ENCODE assay signal across 27 cellular contexts in the genomic region with DNA sequence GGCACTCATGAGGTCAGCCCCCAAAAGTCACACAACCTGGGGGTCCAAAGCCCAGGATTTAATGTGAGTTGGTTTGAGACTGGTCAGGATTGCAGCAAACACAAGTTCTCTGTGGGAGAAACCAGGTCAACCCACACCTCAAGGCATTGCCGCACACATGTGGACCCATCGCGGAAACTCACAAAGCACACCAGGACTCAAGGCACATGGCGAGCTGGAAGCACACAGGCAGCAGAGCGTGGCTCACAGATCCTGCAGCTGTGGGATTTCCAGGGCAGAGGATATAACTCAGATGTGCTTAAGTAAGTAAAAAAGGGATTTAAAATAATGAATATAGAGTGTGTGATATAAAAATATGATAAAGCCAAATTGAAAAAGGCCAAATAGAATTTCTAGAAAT. TPM values are rescaled to one million over a fixed set of nuclear protein-coding genes. Genes with fewer than 3 reads are reported as not detected.
A peak's percentile ranks its signal among the peaks of the same experiment; 100 is the strongest.
DNase-seq lines count a peak whose midpoint lies in the region; ATAC-seq and TF ChIP-seq lines count a peak whose summit lies in the region.
"Had no signal": no experiment of that assay in that cellular context is flagged by ENCODE, and none has a peak within 500 bp of the region (broad histone marks: within the 10 kb centered on the region; RNA-seq: fewer than 3 reads in every experiment).

No MANE protein-coding gene starts in this region.

- H3K4me1 Mint-ChIP-seq in effector memory CD8-positive, alpha-beta T cell (ENCODE audit: low read depth in 2 of 2), result peaks cover 3 to 4% of the 10 kb centered on the region in 2 donors
- peaks cover 10% of the 10 kb centered on the region for H3K4me1 Mint-ChIP-seq in osteocyte (ENCODE audit: unreplicated experiment)

- no peak overlapping the region for H3K23ac ChIP-seq in IMR-90 (ENCODE audit: low read depth, low read length)

- H2AK5ac ChIP-seq in IMR-90 (ENCODE audit: low read depth, low read length), result 0 out of 2 replicates have a peak overlapping the region, but pooled peaks have one; percentile 61

- TF ChIP-seq CTCF in heart left ventricle (IDR thresholded peaks at IDR 0.05), result no peak
- TF ChIP-seq CTCF in IMR-90 (conservative IDR thresholded peaks at IDR 0.05; ENCODE audit: low read depth, low read length), result no peak
- no peak for TF ChIP-seq CTCF in sigmoid colon (IDR thresholded peaks at IDR 0.05)
- no peak for TF ChIP-seq CTCF in osteocyte (IDR thresholded peaks at IDR 0.05)

- H3K27ac ChIP-seq in heart left ventricle (no peak overlapping the region), IMR-90 (ENCODE audit: insufficient read depth, low read length) (no peak overlapping the region), sigmoid colon (no peak overlapping the region)
- H3K27ac ChIP-seq: PC-9 had no signal

- H2BK5ac ChIP-seq in IMR-90 (ENCODE audit: low read depth, low read length, poor library complexity, severe bottlenecking), result no peak overlapping the region

- H3K9ac ChIP-seq in IMR-90 (ENCODE audit: low read depth, low read length), result no peak overlapping the region

- no peak overlapping the region for H3K4ac ChIP-seq in IMR-90 (ENCODE audit: low read depth, low read length)

- TF ChIP-seq RAD21 in IMR-90 (IDR thresholded peaks at IDR 0.05; ENCODE audit: low read length), result no peak

- in situ Hi-C loops in IMR-90 (cut with MboI; ENCODE audit: low sequenced_read_pairs), result no loop called here

- POLR2A ChIA-PET in IMR-90 (lab: Charles Lee; ENCODE audit: unreplicated experiment), result no interaction called here

- H3K79me1 ChIP-seq in IMR-90 (ENCODE audit: low read depth in 1 of 2, low read length in 2 of 2), result no peaks in the 10 kb centered on the region

- H3K27me3 Mint-ChIP-seq in effector memory CD8-positive, alpha-beta T cell, result peaks cover 12 to 34% of the 10 kb centered on the region in 2 donors
- H3K27me3 Mint-ChIP-seq in osteocyte (ENCODE audit: unreplicated experiment), result no peaks in the 10 kb centered on the region

- dilution Hi-C loops in IMR-90 (cut with HindIII; ENCODE audit: low sequenced_read_pairs, unreplicated experiment), result no loop called here

- no peak overlapping the region; the same call in 1 of the 2 replicates for H4K91ac ChIP-seq in IMR-90 (ENCODE audit: insufficient read depth, low read depth, low read length)

- H3K14ac ChIP-seq in IMR-90 (replicated peaks; ENCODE audit: low read depth, low read length), result no peak overlapping the region

- WGBS in heart left ventricle, 4 donors, result 95 to 98% (median 96%) methylated on average over 5 of the region's 5 CpGs
- 95% methylated on average over 4 of the region's 5 CpGs; no CpG with 5 or more reads in 1 of the 2 experiments for WGBS in IMR-90 (ENCODE audit: extremely low coverage in 2 of 2, insufficient read length in 1 of 2), 2 experiments
- WGBS in sigmoid colon, 2 donors, result 94 to 95% methylated on average over 5 of the region's 5 CpGs

- no peak overlapping the region for H2BK15ac ChIP-seq in IMR-90 (ENCODE audit: low read depth, low read length)

- H3K9me3 ChIP-seq in heart left ventricle (peaks cover 0 to 23% (median 0%) of the 10 kb centered on the region in 12 donors), IMR-90 (ENCODE audit: control insufficient read depth, insufficient read depth, low read length) (peaks cover 5% of the 10 kb centered on the region), sigmoid colon (no peaks in the 10 kb centered on the region)
- H3K9me3 ChIP-seq: BE2C had no signal

- H3K4me1 ChIP-seq in heart left ventricle (peaks cover 0 to 22% (median 11%) of the 10 kb centered on the region in 12 donors), IMR-90 (ENCODE audit: control insufficient read depth, insufficient read depth, low read length) (peaks cover 2% of the 10 kb centered on the region), sigmoid colon (peaks cover 0 to 16% (median 14%) of the 10 kb centered on the region in 4 donors)
- H3K4me1 ChIP-seq: BE2C had no signal

- H2BK20ac ChIP-seq in IMR-90 (ENCODE audit: low read depth, low read length), result no peak overlapping the region

- H2AFZ ChIP-seq in IMR-90 (replicated peaks; ENCODE audit: low read length, poor library complexity), result no peak overlapping the region
- H2AFZ ChIP-seq: PC-9 had no signal

- H3K4me3 ChIP-seq in heart left ventricle, result no peak overlapping the region
- H3K4me3 ChIP-seq in IMR-90 (ENCODE audit: insufficient read depth, low read depth, low read length), result no peak overlapping the region
- no peak overlapping the region for H3K4me3 ChIP-seq in sigmoid colon
- H3K4me3 ChIP-seq: PC-9 had no signal

- no peak for TF ChIP-seq EP300 in sigmoid colon (IDR thresholded peaks at IDR 0.05)

- CTCF ChIA-PET in IMR-90 (lab: Yijun Ruan, JAX), result interaction anchor here (0.6 kb wide), 1 partner anchor 955 kb away, joined by 3 read pairs; no protein-coding TSS in a partner anchor

- no peak overlapping the region for H2AK9ac ChIP-seq in IMR-90 (replicated peaks; ENCODE audit: low read depth, low read length, poor library complexity)

- no peaks in the 10 kb centered on the region; the same call in 1 of the 2 replicates for H4K20me1 ChIP-seq in IMR-90 (ENCODE audit: insufficient read depth, low read length)

- H3K9me3 Mint-ChIP-seq in effector memory CD8-positive, alpha-beta T cell, result peaks cover 0 to 4% of the 10 kb centered on the region in 2 donors
- H3K9me3 Mint-ChIP-seq in osteocyte (ENCODE audit: unreplicated experiment), result peaks cover 10% of the 10 kb centered on the region

- no peak overlapping the region for H2BK120ac ChIP-seq in IMR-90 (ENCODE audit: low read depth, low read length)

- no peak for ATAC-seq in Right ventricle myocardium superior (ENCODE audit: poor library complexity)
- no peak for ATAC-seq in heart left ventricle
- no peak for ATAC-seq in IMR-90 (ENCODE audit: low read depth)
- no peak for ATAC-seq in effector memory CD8-positive, alpha-beta T cell (replicated peaks)
- ATAC-seq: HCT116 had no signal

- H4K8ac ChIP-seq in IMR-90 (ENCODE audit: low read depth in 2 of 2, low read length in 2 of 2), result no peak overlapping the region

- H3K27me3 ChIP-seq in heart left ventricle (peaks cover 0 to 17% (median 0%) of the 10 kb centered on the region in 9 donors), IMR-90 (ENCODE audit: control insufficient read depth, insufficient read depth, low read length) (no peaks in the 10 kb centered on the region), sigmoid colon (no peaks in the 10 kb centered on the region)
- H3K27me3 ChIP-seq: BE2C had no signal

- no peak overlapping the region for H3K56ac ChIP-seq in IMR-90 (ENCODE audit: extremely low read depth, insufficient read depth, low read length)

- DNase-seq in Right ventricle myocardium superior (peak; percentile 14), heart left ventricle (no peak), IMR-90 (no peak), islet precursor cell (peak; percentile 41), sigmoid colon (peak; percentile 44), osteocyte (ENCODE audit: extremely low spot score, unreplicated experiment) (no peak), NCI-H2081 (lab: John Stamatoyannopoulos, UW) (no peak)
- no peak for DNase-seq in effector memory CD8-positive, alpha-beta T cell
- DNase-seq: 8988T, ACHN, Calu3, DMS79 treated with DMSO at 0.1 percent for 48 hours, GF-D8, KBM-7, MV-4-11, NCI-H1105 treated with DMSO at 0.1 percent for 48 hours, NCI-H146, NCI-H2029, NCI-H446 treated with DMSO at 0.1 percent for 48 hours, NCI-H526, NCI-H82, PC-9, SHP77 treated with DMSO at 0.1 percent for 48 hours had no signal

- no peak for TF ChIP-seq POLR2A in heart left ventricle (IDR thresholded peaks at IDR 0.05)
- no peak for TF ChIP-seq POLR2A in IMR-90 (IDR thresholded peaks at IDR 0.05; ENCODE audit: low read depth, low read length)
- TF ChIP-seq POLR2A in sigmoid colon (IDR thresholded peaks at IDR 0.05), result no peak

- no peak overlapping the region for H4K5ac ChIP-seq in IMR-90 (ENCODE audit: low read depth, low read length)

- no peaks in the 10 kb centered on the region for H3K36me3 Mint-ChIP-seq in effector memory CD8-positive, alpha-beta T cell (ENCODE audit: insufficient read depth)
- peaks cover 5% of the 10 kb centered on the region for H3K36me3 Mint-ChIP-seq in osteocyte (ENCODE audit: unreplicated experiment)

- intact Hi-C loops in Right ventricle myocardium superior (cut with DNase I), result no loop called here
- intact Hi-C loops in heart left ventricle (cut with DNase I), result no loop called here
- intact Hi-C loops in IMR-90 (cut with micrococcal nuclease), result no loop called here
- intact Hi-C loops in sigmoid colon (cut with DNase I), result no loop called here

- no peak overlapping the region for H3K18ac ChIP-seq in IMR-90 (ENCODE audit: low read depth, low read length)

- H3K36me3 ChIP-seq in heart left ventricle, result no peaks in the 10 kb centered on the region
- H3K36me3 ChIP-seq in IMR-90 (ENCODE audit: control insufficient read depth, insufficient read depth, low read length), result no peaks in the 10 kb centered on the region
- H3K36me3 ChIP-seq in sigmoid colon, result no peaks in the 10 kb centered on the region
- H3K36me3 ChIP-seq: BE2C had no signal

- no peak overlapping the region for H3K4me3 Mint-ChIP-seq in effector memory CD8-positive, alpha-beta T cell
- H3K4me3 Mint-ChIP-seq in osteocyte (ENCODE audit: unreplicated experiment), result no peak overlapping the region
- H3K4me3 Mint-ChIP-seq: CD8-positive, alpha-beta memory T cell had no signal

- no peak overlapping the region for H3K4me2 ChIP-seq in IMR-90 (ENCODE audit: low read depth, low read length)
- H3K4me2 ChIP-seq: PC-9 had no signal

- no peak overlapping the region for H3K27ac Mint-ChIP-seq in effector memory CD8-positive, alpha-beta T cell
- no peak overlapping the region for H3K27ac Mint-ChIP-seq in osteocyte (ENCODE audit: unreplicated experiment)
- H3K27ac Mint-ChIP-seq: CD14-positive monocyte had no signal

- H3K9me1 ChIP-seq in IMR-90 (ENCODE audit: insufficient read depth, low read length), result no peaks in the 10 kb centered on the region

- no TSS peak for BruUV-seq in IMR-90 (replicated peaks; lab: Mats Ljungman, UMichigan)

TF ChIP-seq in IMR-90, 13 proteins besides CTCF, POLR2A, EP300 and RAD21 (continues in another document):
- no peak for TF ChIP-seq FOS (IDR thresholded peaks at IDR 0.05; ENCODE audit: low read depth, low read length)
- TF ChIP-seq NFE2L2 (IDR thresholded peaks at IDR 0.05; ENCODE audit: low read depth, low read length), result no peak
- no peak for TF ChIP-seq RCOR1 (IDR thresholded peaks at IDR 0.05; ENCODE audit: insufficient replicate concordance, low read length)
- no peak for TF ChIP-seq MAZ (IDR thresholded peaks at IDR 0.05; ENCODE audit: borderline replicate concordance, low read depth, low read length)
- TF ChIP-seq CHD1 (IDR thresholded peaks at IDR 0.05; ENCODE audit: low read depth, low read length), result no peak

RNA-seq across cellular contexts. Expression of gene ADARB1, which starts 51.6 kb away (rescaled TPM):
- total RNA-seq in Right ventricle myocardium superior, result 11.6 TPM
- total RNA-seq in heart left ventricle, result 10 to 100 TPM in 8 of 9 donors, 1 to 10 TPM in 1; 6.9 to 16.3 (median 12.1) TPM
- 10 to 100 TPM in 1 of 2 donors, 1 to 10 TPM in 1; 8.9 to 11.5 TPM for polyA plus RNA-seq in heart left ventricle
- total RNA-seq in IMR-90 (2012; rRNA removed), result 39.7 and 39.8 TPM in 2 replicates
- polyA plus RNA-seq in IMR-90 (2012; rRNA removed), result 45.5 and 47.3 TPM in 2 replicates
- polyA plus RNA-seq in IMR-90 (2012; cell fraction: cytosol; rRNA removed), result 18.2 and 29.3 TPM in 2 replicates
- polyA plus RNA-seq in IMR-90 (2012; cell fraction: nucleus; rRNA removed; ENCODE audit: low replicate concordance), result 152 and 210 TPM in 2 replicates
- 100 to 1,000 TPM in 1 of 4 donors, 10 to 100 TPM in 3; 41.3 to 102 (median 71.0) TPM for total RNA-seq in sigmoid colon
- 1 to 10 TPM in 2 of 3 donors, under 1 TPM in 1; 0.92 to 7.5 (median 2.4) TPM for polyA plus RNA-seq in sigmoid colon
- total RNA-seq in osteocyte, result 126 and 130 TPM in 2 replicates

Comparison
In these comparisons a context has a peak if more than half of its experiments do, and no peak if none do; other contexts are left out.
1. DNase-seq: peak in Right ventricle myocardium superior (single experiment), islet precursor cell (single experiment) and sigmoid colon (single experiment); none in heart left ventricle (0 of 5), IMR-90 (single experiment), effector memory CD8-positive, alpha-beta T cell (0 of 3), osteocyte (single experiment) and NCI-H2081 (0 of 2).